In genomic region chr17:8956521-8956920, GRCh38 we compare ENCODE assay signal across 14 cellular contexts. TPM values are rescaled to one million over a fixed set of nuclear protein-coding genes. Genes with fewer than 3 reads are reported as not detected.
DNase-seq lines count a peak whose midpoint lies in the region; ATAC-seq and TF ChIP-seq lines count a peak whose summit lies in the region.
"Had no signal": no experiment of that assay in that cellular context is flagged by ENCODE, and none has a peak within 500 bp of the region (broad histone marks: within the 10 kb centered on the region; RNA-seq: fewer than 3 reads in every experiment).

No MANE protein-coding gene starts in this region.

- no peaks in the 10 kb centered on the region for H3K4me1 ChIP-seq in body of pancreas
- H3K4me1 ChIP-seq: right lobe of liver, thyroid gland had no signal

- peaks cover 4% of the 10 kb centered on the region for H3K9me3 Mint-ChIP-seq in activated naive CD4-positive, alpha-beta T cell treated with anti-CD3 and anti-CD28 coated beads for 36 hours
- H3K9me3 Mint-ChIP-seq in activated CD4-positive, alpha-beta memory T cell treated with anti-CD3 and anti-CD28 coated beads for 36 hours, result peaks cover 4% of the 10 kb centered on the region

- POLR2A ChIA-PET in activated CD4-positive, alpha-beta memory T cell treated with anti-CD3 and anti-CD28 coated beads for 36 hours (lab: Charles Lee), result interaction anchor here (0.6 to 2.2 kb wide), 7 partner anchors 8 to 64 kb away, joined by 3 to 13 read pairs (median 3); partner anchors contain the start of gene PIK3R5

- H3K27ac ChIP-seq in body of pancreas, result peak overlapping the region in 1 of 4 donors; percentile 54
- H3K27ac ChIP-seq: right lobe of liver, thyroid gland had no signal

- no peaks in the 10 kb centered on the region for H3K36me3 ChIP-seq in body of pancreas (replicated peaks in 1 of 2; ENCODE audit: insufficient read depth in 1 of 2, low read depth in 2 of 2)
- H3K36me3 ChIP-seq: right lobe of liver, thyroid gland had no signal

- no peak overlapping the region for H3K4me3 ChIP-seq in body of pancreas
- H3K4me3 ChIP-seq: right lobe of liver, thyroid gland had no signal

- no peaks in the 10 kb centered on the region for H3K9me3 ChIP-seq in body of pancreas
- H3K9me3 ChIP-seq: right lobe of liver, thyroid gland had no signal

- TF ChIP-seq POLR2A in body of pancreas (IDR thresholded peaks at IDR 0.05), result no peak

- H3K27me3 Mint-ChIP-seq in activated naive CD4-positive, alpha-beta T cell treated with anti-CD3 and anti-CD28 coated beads for 36 hours (ENCODE audit: low read depth), result no peaks in the 10 kb centered on the region
- no peaks in the 10 kb centered on the region for H3K27me3 Mint-ChIP-seq in activated CD4-positive, alpha-beta memory T cell treated with anti-CD3 and anti-CD28 coated beads for 36 hours

- peaks cover 23% of the 10 kb centered on the region for H3K36me3 Mint-ChIP-seq in activated naive CD4-positive, alpha-beta T cell treated with anti-CD3 and anti-CD28 coated beads for 36 hours (ENCODE audit: low read depth)
- peaks cover 24% of the 10 kb centered on the region for H3K36me3 Mint-ChIP-seq in activated CD4-positive, alpha-beta memory T cell treated with anti-CD3 and anti-CD28 coated beads for 36 hours

- ATAC-seq in HG02623 (IDR thresholded peaks at IDR 0.05; ENCODE audit: unreplicated experiment) (peak; percentile 49), body of pancreas (no peak), HG03521 (IDR thresholded peaks at IDR 0.05; ENCODE audit: unreplicated experiment) (no peak)
- peak; percentile 67 for ATAC-seq in stimulated activated naive CD8-positive, alpha-beta T cell treated with anti-CD3 and anti-CD28 coated beads, Interleukin-15, Interleukin-2, amounts not matched to agents 100 U/mL and 50 U/mL, for 24 hours
- ATAC-seq: right lobe of liver had no signal

- peak overlapping the region; percentile 67 for H3K27ac Mint-ChIP-seq in activated naive CD4-positive, alpha-beta T cell treated with anti-CD3 and anti-CD28 coated beads for 36 hours
- H3K27ac Mint-ChIP-seq in activated CD4-positive, alpha-beta memory T cell treated with anti-CD3 and anti-CD28 coated beads for 36 hours, result peak overlapping the region; percentile 61

- WGBS in body of pancreas, 2 donors, result 37% methylated on average over 5 of the region's 5 CpGs

- intact Hi-C loops in activated naive CD4-positive, alpha-beta T cell treated with anti-CD3 and anti-CD28 coated beads for 36 hours (cut with micrococcal nuclease), result loop anchor here (1.0 kb wide), 3 partner anchors 9 to 57 kb away; partner anchors contain the start of gene PIK3R5
- intact Hi-C loops in activated CD4-positive, alpha-beta memory T cell treated with anti-CD3 and anti-CD28 coated beads for 36 hours (cut with micrococcal nuclease), result loop anchor here (1.0 to 5.0 kb wide), 4 partner anchors 9 to 519 kb away; partner anchors contain the start of genes NDEL1 and PIK3R5
- intact Hi-C loops in body of pancreas (cut with DNase I), result no loop called here

- H3K4me3 Mint-ChIP-seq in activated naive CD4-positive, alpha-beta T cell treated with anti-CD3 and anti-CD28 coated beads for 36 hours, result no peak overlapping the region
- peak overlapping the region; percentile 22 for H3K4me3 Mint-ChIP-seq in activated CD4-positive, alpha-beta memory T cell treated with anti-CD3 and anti-CD28 coated beads for 36 hours

- H3K4me1 Mint-ChIP-seq in activated naive CD4-positive, alpha-beta T cell treated with anti-CD3 and anti-CD28 coated beads for 36 hours (ENCODE audit: low read depth), result peaks cover 94% of the 10 kb centered on the region
- H3K4me1 Mint-ChIP-seq in activated CD4-positive, alpha-beta memory T cell treated with anti-CD3 and anti-CD28 coated beads for 36 hours (ENCODE audit: low read depth), result peaks cover 95% of the 10 kb centered on the region

- TF ChIP-seq CTCF in body of pancreas (IDR thresholded peaks at IDR 0.05), result no peak

- H3K27me3 ChIP-seq in body of pancreas, result no peaks in the 10 kb centered on the region
- H3K27me3 ChIP-seq: right lobe of liver, thyroid gland had no signal

- CTCF ChIA-PET in activated naive CD4-positive, alpha-beta T cell treated with anti-CD3 and anti-CD28 coated beads for 36 hours (lab: Charles Lee), result interaction anchor here (1.0 to 3.6 kb wide), 4 partner anchors 9 to 336 kb away, joined by 3 to 14 read pairs (median 4); partner anchors contain the start of gene PIK3R5
- CTCF ChIA-PET in activated CD4-positive, alpha-beta memory T cell treated with anti-CD3 and anti-CD28 coated beads for 36 hours (lab: Charles Lee), result interaction anchor here (1.0 to 1.6 kb wide), 4 partner anchors 8 to 39 kb away, joined by 3 to 5 read pairs (median 3); no protein-coding TSS in a partner anchor

- DNase-seq in activated naive CD4-positive, alpha-beta T cell treated with anti-CD3 and anti-CD28 coated beads for 36 hours, result peak; percentile 56
- no peak for DNase-seq in activated naive CD4-positive, alpha-beta T cell (lab: John Stamatoyannopoulos, UW)
- DNase-seq in activated CD4-positive, alpha-beta memory T cell treated with anti-CD3 and anti-CD28 coated beads for 36 hours, result peak; percentile 47
- DNase-seq in stimulated activated naive CD8-positive, alpha-beta T cell treated with anti-CD3 and anti-CD28 coated beads, Interleukin-15, Interleukin-2, amounts not matched to agents 100 U/mL and 50 U/mL, for 24 hours, result no peak
- DNase-seq in body of pancreas (no peak), germinal center (ENCODE audit: low spot score) (no peak)
- DNase-seq: central memory CD4-positive, alpha-beta T cell; NCI-H2107; right lobe of liver; T-helper 9 cell; thyroid gland had no signal

RNA-seq across cellular contexts. Expression of gene PIK3R5, which starts 9.0 kb away (rescaled TPM):
- total RNA-seq in activated naive CD4-positive, alpha-beta T cell treated with anti-CD3 and anti-CD28 coated beads for 36 hours, result 10 to 100 TPM; 15.9 to 18.1 TPM
- 10 to 100 TPM; 20.7 to 22.4 TPM for total RNA-seq in activated CD4-positive, alpha-beta memory T cell treated with anti-CD3 and anti-CD28 coated beads for 36 hours
- 1 to 10 TPM; 4.6 to 4.7 TPM for total RNA-seq in body of pancreas
- total RNA-seq: Daoy had no signal

Comparison
In these comparisons a context has a peak if more than half of its experiments do, and no peak if none do; other contexts are left out.
1. DNase-seq: peak in activated naive CD4-positive, alpha-beta T cell treated with anti-CD3 and anti-CD28 coated beads for 36 hours (single experiment) and activated CD4-positive, alpha-beta memory T cell treated with anti-CD3 and anti-CD28 coated beads for 36 hours (single experiment); none in activated naive CD4-positive, alpha-beta T cell (0 of 4), stimulated activated naive CD8-positive, alpha-beta T cell treated with anti-CD3 and anti-CD28 coated beads, Interleukin-15, Interleukin-2, amounts not matched to agents 100 U/mL and 50 U/mL, for 24 hours (single experiment), body of pancreas (0 of 4) and germinal center (single experiment).
2. ATAC-seq: peak in HG02623 (single experiment) and stimulated activated naive CD8-positive, alpha-beta T cell treated with anti-CD3 and anti-CD28 coated beads, Interleukin-15, Interleukin-2, amounts not matched to agents 100 U/mL and 50 U/mL, for 24 hours (single experiment); none in body of pancreas (single experiment) and HG03521 (single experiment).